In the genomic region with DNA sequence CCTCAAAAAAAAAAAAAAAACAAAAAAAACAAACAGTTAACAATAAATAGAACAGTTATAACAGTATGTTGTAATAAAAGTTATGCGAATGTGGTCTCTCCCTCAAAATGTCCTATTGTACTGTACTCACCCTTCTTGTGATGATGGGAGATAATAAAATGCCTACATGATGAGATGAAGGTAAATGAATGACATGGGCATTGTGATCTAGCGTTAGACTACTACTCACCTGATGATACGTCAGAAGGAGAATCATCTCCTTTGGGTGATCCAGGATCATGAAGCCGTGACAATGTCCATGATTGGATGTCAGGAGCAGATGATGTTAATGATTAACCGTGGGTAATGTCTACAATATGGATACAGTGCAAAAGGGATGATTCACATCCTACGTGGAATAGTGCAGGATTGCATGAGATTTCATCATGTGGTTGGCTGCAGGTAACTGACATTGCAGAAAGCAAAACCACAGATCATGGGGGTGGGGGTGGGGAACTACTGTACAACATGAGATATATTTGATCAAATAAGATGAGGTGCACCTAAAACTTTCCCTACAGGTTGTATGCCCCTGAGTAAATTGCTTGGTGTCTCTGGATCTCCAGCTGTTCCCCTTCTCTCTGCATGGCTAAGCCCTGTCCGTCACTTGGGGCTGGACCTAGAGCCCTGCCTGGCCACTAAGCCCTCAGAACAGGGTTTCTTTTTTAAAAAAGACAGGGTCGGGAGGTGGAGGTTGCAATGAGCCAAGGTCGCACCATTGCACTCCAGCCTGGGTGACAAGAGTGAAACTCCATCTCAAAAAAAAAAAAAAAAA, we compare ENCODE assay signal across 1 cellular context.
TF ChIP-seq lines count a peak whose summit lies in the region.

No MANE protein-coding gene starts in this region.

TF ChIP-seq in HepG2, 621 proteins besides CTCF, POLR2A, EP300 and RAD21 (continued from another document and continues in another):
- TF ChIP-seq, protein P1, sequence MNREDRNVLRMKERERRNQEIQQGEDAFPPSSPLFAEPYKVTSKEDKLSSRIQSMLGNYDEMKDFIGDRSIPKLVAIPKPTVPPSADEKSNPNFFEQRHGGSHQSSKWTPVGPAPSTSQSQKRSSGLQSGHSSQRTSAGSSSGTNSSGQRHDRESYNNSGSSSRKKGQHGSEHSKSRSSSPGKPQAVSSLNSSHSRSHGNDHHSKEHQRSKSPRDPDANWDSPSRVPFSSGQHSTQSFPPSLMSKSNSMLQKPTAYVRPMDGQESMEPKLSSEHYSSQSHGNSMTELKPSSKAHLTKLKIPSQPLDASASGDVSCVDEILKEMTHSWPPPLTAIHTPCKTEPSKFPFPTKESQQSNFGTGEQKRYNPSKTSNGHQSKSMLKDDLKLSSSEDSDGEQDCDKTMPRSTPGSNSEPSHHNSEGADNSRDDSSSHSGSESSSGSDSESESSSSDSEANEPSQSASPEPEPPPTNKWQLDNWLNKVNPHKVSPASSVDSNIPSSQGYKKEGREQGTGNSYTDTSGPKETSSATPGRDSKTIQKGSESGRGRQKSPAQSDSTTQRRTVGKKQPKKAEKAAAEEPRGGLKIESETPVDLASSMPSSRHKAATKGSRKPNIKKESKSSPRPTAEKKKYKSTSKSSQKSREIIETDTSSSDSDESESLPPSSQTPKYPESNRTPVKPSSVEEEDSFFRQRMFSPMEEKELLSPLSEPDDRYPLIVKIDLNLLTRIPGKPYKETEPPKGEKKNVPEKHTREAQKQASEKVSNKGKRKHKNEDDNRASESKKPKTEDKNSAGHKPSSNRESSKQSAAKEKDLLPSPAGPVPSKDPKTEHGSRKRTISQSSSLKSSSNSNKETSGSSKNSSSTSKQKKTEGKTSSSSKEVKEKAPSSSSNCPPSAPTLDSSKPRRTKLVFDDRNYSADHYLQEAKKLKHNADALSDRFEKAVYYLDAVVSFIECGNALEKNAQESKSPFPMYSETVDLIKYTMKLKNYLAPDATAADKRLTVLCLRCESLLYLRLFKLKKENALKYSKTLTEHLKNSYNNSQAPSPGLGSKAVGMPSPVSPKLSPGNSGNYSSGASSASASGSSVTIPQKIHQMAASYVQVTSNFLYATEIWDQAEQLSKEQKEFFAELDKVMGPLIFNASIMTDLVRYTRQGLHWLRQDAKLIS (CRISPR knock-in tag; IDR thresholded peaks at IDR 0.05), result peak; percentile 18; the same call in 1 of the 2 replicates
- TF ChIP-seq FOSL2 (CRISPR knock-in tag; IDR thresholded peaks at IDR 0.05) (peak; percentile 99), KDM6A (CRISPR knock-in tag; IDR thresholded peaks at IDR 0.05; ENCODE audit: low read depth) (0 out of 2 replicates have a peak, but pooled peaks have one; percentile 46), CC2D1A (CRISPR knock-in tag; IDR thresholded peaks at IDR 0.05) (no peak), TARDBP (CRISPR knock-in tag; IDR thresholded peaks at IDR 0.05) (peak; percentile 87), ZBTB42 (CRISPR knock-in tag; IDR thresholded peaks at IDR 0.05) (no peak), ZNF326 (CRISPR knock-in tag; IDR thresholded peaks at IDR 0.05; ENCODE audit: borderline replicate concordance) (peak; percentile 48; the same call in 1 of the 2 replicates), HMG20B (CRISPR knock-in tag; conservative IDR thresholded peaks at IDR 0.05) (peak; percentile 55), RXRA (CRISPR knock-in tag; IDR thresholded peaks at IDR 0.05) (peak; percentile 51; the same call in 1 of the 2 replicates), DMAP1 (CRISPR knock-in tag; IDR thresholded peaks at IDR 0.05) (peak; percentile 99), FOXJ3 (CRISPR knock-in tag; IDR thresholded peaks at IDR 0.05; ENCODE audit: borderline replicate concordance) (peak; percentile 16; the same call in 1 of the 2 replicates), SIX1 (CRISPR knock-in tag; IDR thresholded peaks at IDR 0.05; ENCODE audit: borderline replicate concordance) (0 out of 2 replicates have a peak, but pooled peaks have one; percentile 25), CCAR2 (optimal IDR thresholded peaks at IDR 0.05; ENCODE audit: low read depth, low read length) (no peak), SIN3A (IDR thresholded peaks at IDR 0.05; ENCODE audit: borderline replicate concordance, low read depth, low read length) (0 out of 2 replicates have a peak, but pooled peaks have one; percentile 35), HDAC1 (CRISPR knock-in tag; IDR thresholded peaks at IDR 0.05) (peak; percentile 18; the same call in 1 of the 2 replicates), ZNF543 (CRISPR knock-in tag; IDR thresholded peaks at IDR 0.05) (0 out of 2 replicates have a peak, but pooled peaks have one; percentile 2), ZNF331 (CRISPR knock-in tag; IDR thresholded peaks at IDR 0.05) (peak; percentile 95), NFRKB (IDR thresholded peaks at IDR 0.05) (no peak), ATF1 (CRISPR knock-in tag; IDR thresholded peaks at IDR 0.05) (peak; percentile 96), SATB2 (CRISPR knock-in tag; IDR thresholded peaks at IDR 0.05) (no peak), MED1 (CRISPR knock-in tag; IDR thresholded peaks at IDR 0.05) (peak; percentile 99), BCL6 (CRISPR knock-in tag; IDR thresholded peaks at IDR 0.05) (peak; percentile 57; the same call in 1 of the 2 replicates), ZBTB33 (CRISPR knock-in tag; IDR thresholded peaks at IDR 0.05) (0 out of 2 replicates have a peak, but pooled peaks have one; percentile 56), ARID2 (CRISPR knock-in tag; IDR thresholded peaks at IDR 0.05; ENCODE audit: borderline replicate concordance) (no peak), CENPT (CRISPR knock-in tag; IDR thresholded peaks at IDR 0.05; ENCODE audit: low read depth) (no peak), CREM (IDR thresholded peaks at IDR 0.05) (peak; percentile 96), CREM (CRISPR knock-in tag; IDR thresholded peaks at IDR 0.05) (no peak), ZNF281 (CRISPR knock-in tag; IDR thresholded peaks at IDR 0.05; ENCODE audit: borderline replicate concordance) (peak; percentile 95), SOX5 (CRISPR knock-in tag; IDR thresholded peaks at IDR 0.05; ENCODE audit: borderline replicate concordance) (peak; percentile 94), ZSCAN22 (CRISPR knock-in tag; IDR thresholded peaks at IDR 0.05) (0 out of 2 replicates have a peak, but pooled peaks have one; percentile 3), ZNF710 (CRISPR knock-in tag; IDR thresholded peaks at IDR 0.05; ENCODE audit: borderline replicate concordance) (peak; percentile 48; the same call in 1 of the 2 replicates), ZNF7 (CRISPR knock-in tag; IDR thresholded peaks at IDR 0.05) (no peak), FOXO4 (CRISPR knock-in tag; conservative IDR thresholded peaks at IDR 0.05) (no peak), DR1 (CRISPR knock-in tag; IDR thresholded peaks at IDR 0.05) (peak; percentile 80; the same call in 1 of the 2 replicates), RFX5 (IDR thresholded peaks at IDR 0.05; ENCODE audit: low read depth, low read length) (peak; percentile 51; the same call in 1 of the 2 replicates), MEF2D (CRISPR knock-in tag; IDR thresholded peaks at IDR 0.05) (peak; percentile 76), TBL1XR1 (IDR thresholded peaks at IDR 0.05; ENCODE audit: borderline replicate concordance, low read length, partially characterized antibody) (peak; percentile 21), ZBTB21 (CRISPR knock-in tag; IDR thresholded peaks at IDR 0.05) (peak; percentile 96), KDM2A (CRISPR knock-in tag; IDR thresholded peaks at IDR 0.05; ENCODE audit: borderline replicate concordance, low read depth) (peak; percentile 69)
- TF ChIP-seq, protein P2, sequence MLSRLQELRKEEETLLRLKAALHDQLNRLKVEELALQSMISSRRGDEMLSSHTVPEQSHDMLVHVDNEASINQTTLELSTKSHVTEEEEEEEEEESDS (CRISPR knock-in tag; IDR thresholded peaks at IDR 0.05; ENCODE audit: borderline replicate concordance), result peak; percentile 51
- TF ChIP-seq, protein P3, sequence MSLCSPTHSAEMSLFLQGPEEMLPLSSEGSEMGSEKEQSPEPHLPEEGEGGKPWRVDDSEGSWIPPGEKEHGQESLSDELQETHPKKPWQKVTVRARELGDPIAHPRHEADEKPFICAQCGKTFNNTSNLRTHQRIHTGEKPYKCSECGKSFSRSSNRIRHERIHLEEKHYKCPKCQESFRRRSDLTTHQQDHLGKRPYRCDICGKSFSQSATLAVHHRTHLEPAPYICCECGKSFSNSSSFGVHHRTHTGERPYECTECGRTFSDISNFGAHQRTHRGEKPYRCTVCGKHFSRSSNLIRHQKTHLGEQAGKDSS (CRISPR knock-in tag; IDR thresholded peaks at IDR 0.05; ENCODE audit: borderline replicate concordance, low read depth), result 0 out of 2 replicates have a peak, but pooled peaks have one; percentile 26
- TF ChIP-seq, protein P4, sequence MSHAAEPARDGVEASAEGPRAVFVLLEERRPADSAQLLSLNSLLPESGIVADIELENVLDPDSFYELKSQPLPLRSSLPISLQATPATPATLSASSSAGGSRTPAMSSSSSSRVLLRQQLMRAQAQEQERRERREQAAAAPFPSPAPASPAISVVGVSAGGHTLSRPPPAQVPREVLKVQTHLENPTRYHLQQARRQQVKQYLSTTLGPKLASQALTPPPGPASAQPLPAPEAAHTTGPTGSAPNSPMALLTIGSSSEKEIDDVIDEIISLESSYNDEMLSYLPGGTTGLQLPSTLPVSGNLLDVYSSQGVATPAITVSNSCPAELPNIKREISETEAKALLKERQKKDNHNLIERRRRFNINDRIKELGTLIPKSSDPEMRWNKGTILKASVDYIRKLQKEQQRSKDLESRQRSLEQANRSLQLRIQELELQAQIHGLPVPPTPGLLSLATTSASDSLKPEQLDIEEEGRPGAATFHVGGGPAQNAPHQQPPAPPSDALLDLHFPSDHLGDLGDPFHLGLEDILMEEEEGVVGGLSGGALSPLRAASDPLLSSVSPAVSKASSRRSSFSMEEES (CRISPR knock-in tag; IDR thresholded peaks at IDR 0.05), result peak; percentile 95
- TF ChIP-seq, protein P5, sequence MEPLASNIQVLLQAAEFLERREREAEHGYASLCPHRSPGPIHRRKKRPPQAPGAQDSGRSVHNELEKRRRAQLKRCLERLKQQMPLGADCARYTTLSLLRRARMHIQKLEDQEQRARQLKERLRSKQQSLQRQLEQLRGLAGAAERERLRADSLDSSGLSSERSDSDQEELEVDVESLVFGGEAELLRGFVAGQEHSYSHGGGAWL (CRISPR knock-in tag; IDR thresholded peaks at IDR 0.05), result no peak
